In the genomic region with DNA sequence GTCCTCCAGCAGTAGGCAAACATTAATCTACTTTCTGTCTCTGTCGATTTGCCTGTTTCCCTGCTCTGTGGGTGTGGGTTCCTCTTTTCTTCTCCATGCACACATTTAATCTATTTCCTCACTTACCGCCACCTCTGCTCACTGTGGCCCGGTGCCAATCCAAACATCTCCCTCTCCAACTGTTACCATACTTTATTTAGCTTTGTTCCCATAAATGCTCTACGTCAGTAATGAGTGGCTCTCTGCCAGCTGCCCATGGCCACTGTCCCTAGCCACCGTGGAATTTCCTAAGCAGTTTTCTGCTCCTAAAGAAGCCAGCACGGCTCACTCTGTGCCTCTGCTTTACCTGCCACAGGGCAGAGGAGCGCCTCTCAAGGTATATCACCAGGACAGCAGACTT, we compare ENCODE assay signal across 8 cellular contexts. TPM values are rescaled to one million over a fixed set of nuclear protein-coding genes. Genes with fewer than 3 reads are reported as not detected.
DNase-seq lines count a peak whose midpoint lies in the region; ATAC-seq and TF ChIP-seq lines count a peak whose summit lies in the region.

No MANE protein-coding gene starts in this region.

- peaks cover 17% of the 10 kb centered on the region for H3K4me1 Mint-ChIP-seq in nephron
- H3K4me1 Mint-ChIP-seq in activated CD4-positive, alpha-beta memory T cell treated with anti-CD3 and anti-CD28 coated beads for 36 hours (ENCODE audit: low read depth): no peaks in the 10 kb centered on the region
- H3K4me1 Mint-ChIP-seq in activated CD4-positive, alpha-beta T cell treated with anti-CD3 and anti-CD28 coated beads for 36 hours: no peaks in the 10 kb centered on the region

- H3K36me3 Mint-ChIP-seq in nephron (ENCODE audit: low read depth): no peaks in the 10 kb centered on the region
- no peaks in the 10 kb centered on the region for H3K36me3 Mint-ChIP-seq in activated CD4-positive, alpha-beta memory T cell treated with anti-CD3 and anti-CD28 coated beads for 36 hours
- H3K36me3 Mint-ChIP-seq in activated CD4-positive, alpha-beta T cell treated with anti-CD3 and anti-CD28 coated beads for 36 hours (ENCODE audit: low read depth): no peaks in the 10 kb centered on the region

- peak overlapping the region; percentile 48 for H3K4me3 ChIP-seq in endocrine pancreas (ENCODE audit: control insufficient read depth, insufficient read depth, low read length)

- peaks cover 6% of the 10 kb centered on the region for H3K9me3 Mint-ChIP-seq in nephron
- no peaks in the 10 kb centered on the region for H3K9me3 Mint-ChIP-seq in activated CD4-positive, alpha-beta memory T cell treated with anti-CD3 and anti-CD28 coated beads for 36 hours
- H3K9me3 Mint-ChIP-seq in activated CD4-positive, alpha-beta T cell treated with anti-CD3 and anti-CD28 coated beads for 36 hours (ENCODE audit: low read depth): no peaks in the 10 kb centered on the region

- H3K4me3 Mint-ChIP-seq in nephron: peak overlapping the region; percentile 0 to 9 (median 1)
- H3K4me3 Mint-ChIP-seq in activated CD4-positive, alpha-beta memory T cell treated with anti-CD3 and anti-CD28 coated beads for 36 hours: no peak overlapping the region
- no peak overlapping the region for H3K4me3 Mint-ChIP-seq in activated CD4-positive, alpha-beta T cell treated with anti-CD3 and anti-CD28 coated beads for 36 hours

- no peaks in the 10 kb centered on the region for H3K9me3 ChIP-seq in endocrine pancreas (ENCODE audit: control insufficient read depth, low read length)

- POLR2A ChIA-PET in activated CD4-positive, alpha-beta memory T cell treated with anti-CD3 and anti-CD28 coated beads for 36 hours (lab: Charles Lee): no interaction called here
- POLR2A ChIA-PET in activated CD4-positive, alpha-beta T cell treated with anti-CD3 and anti-CD28 coated beads for 36 hours (lab: Charles Lee): no interaction called here

- no peaks in the 10 kb centered on the region for H3K4me1 ChIP-seq in endocrine pancreas (ENCODE audit: control insufficient read depth, insufficient read depth, low read length)

- TF ChIP-seq CTCF in nephron (IDR thresholded peaks at IDR 0.05; ENCODE audit: unreplicated experiment in 3 of 3): no peak

- no peaks in the 10 kb centered on the region for H3K36me3 ChIP-seq in endocrine pancreas (ENCODE audit: control insufficient read depth, insufficient read depth, low read length)

- peak overlapping the region; percentile 30 for H3K9ac ChIP-seq in endocrine pancreas (ENCODE audit: control insufficient read depth, insufficient read depth, low read length)

- DNase-seq in HT1080 (ENCODE audit: low read depth) (peak; percentile 73), NOMO-1 treated with dmso at 0.1 percent for 144 hours (lab: John Stamatoyannopoulos, UW; ENCODE audit: unreplicated experiment) (peak; percentile 98)
- DNase-seq in activated CD4-positive, alpha-beta memory T cell treated with anti-CD3 and anti-CD28 coated beads for 36 hours: no peak
- no peak for DNase-seq in activated CD4-positive, alpha-beta T cell treated with anti-CD3 and anti-CD28 coated beads for 36 hours

- CTCF ChIA-PET in activated CD4-positive, alpha-beta memory T cell treated with anti-CD3 and anti-CD28 coated beads for 36 hours (lab: Charles Lee): interaction anchor here (1.5 kb wide), 1 partner anchor 39 kb away, joined by 4 read pairs; no protein-coding TSS in a partner anchor
- CTCF ChIA-PET in activated CD4-positive, alpha-beta T cell treated with anti-CD3 and anti-CD28 coated beads for 36 hours (lab: Charles Lee): no interaction called here

- no peaks in the 10 kb centered on the region for H3K27me3 ChIP-seq in endocrine pancreas (ENCODE audit: control insufficient read depth, insufficient read depth, low read length)

- peak overlapping the region; percentile 46 to 76 (median 71) for H3K27ac Mint-ChIP-seq in nephron
- H3K27ac Mint-ChIP-seq in activated CD4-positive, alpha-beta memory T cell treated with anti-CD3 and anti-CD28 coated beads for 36 hours: no peak overlapping the region
- H3K27ac Mint-ChIP-seq in activated CD4-positive, alpha-beta T cell treated with anti-CD3 and anti-CD28 coated beads for 36 hours: no peak overlapping the region

- intact Hi-C loops in activated CD4-positive, alpha-beta memory T cell treated with anti-CD3 and anti-CD28 coated beads for 36 hours (cut with micrococcal nuclease): no loop called here
- intact Hi-C loops in activated CD4-positive, alpha-beta T cell treated with anti-CD3 and anti-CD28 coated beads for 36 hours (cut with DNase I, micrococcal nuclease): no loop called here

- no peaks in the 10 kb centered on the region for H3K27me3 Mint-ChIP-seq in nephron (ENCODE audit: low read depth)
- H3K27me3 Mint-ChIP-seq in activated CD4-positive, alpha-beta memory T cell treated with anti-CD3 and anti-CD28 coated beads for 36 hours: peaks cover 7% of the 10 kb centered on the region
- peaks cover 6% of the 10 kb centered on the region for H3K27me3 Mint-ChIP-seq in activated CD4-positive, alpha-beta T cell treated with anti-CD3 and anti-CD28 coated beads for 36 hours

- ATAC-seq in GM18502 (IDR thresholded peaks at IDR 0.05; ENCODE audit: poor library complexity, unreplicated experiment): peak; percentile 80
- ATAC-seq in activated CD4-positive, alpha-beta T cell treated with anti-CD3 and anti-CD28 coated beads for 36 hours: no peak
- ATAC-seq in GM21360 (IDR thresholded peaks at IDR 0.05; ENCODE audit: unreplicated experiment): no peak

RNA-seq across cellular contexts. Expression of a gene that starts 19.5 kb away (rescaled TPM):
- 44.5 and 51.7 TPM in 2 replicates for total RNA-seq in HT1080 (2014; rRNA removed; shearing (Covaris generic))
- 58.5 and 62.3 TPM in 2 replicates for polyA plus RNA-seq in HT1080 (2015; cell fraction: cytosol; rRNA removed)
- 30.1 and 30.3 TPM in 2 replicates for polyA plus RNA-seq in HT1080 (2015; cell fraction: nucleus; rRNA removed)
- 10 to 100 TPM; 65.6 to 67.1 TPM for total RNA-seq in activated CD4-positive, alpha-beta memory T cell treated with anti-CD3 and anti-CD28 coated beads for 36 hours
- total RNA-seq in activated CD4-positive, alpha-beta T cell treated with anti-CD3 and anti-CD28 coated beads for 36 hours: 10 to 100 TPM; 54.2 to 58.3 TPM

Comparison
In these comparisons a context has a peak if more than half of its experiments do, and no peak if none do; other contexts are left out.
1. DNase-seq: peak in HT1080 (single experiment) and NOMO-1 treated with dmso at 0.1 percent for 144 hours (single experiment); none in activated CD4-positive, alpha-beta memory T cell treated with anti-CD3 and anti-CD28 coated beads for 36 hours (single experiment) and activated CD4-positive, alpha-beta T cell treated with anti-CD3 and anti-CD28 coated beads for 36 hours (single experiment).
2. H3K27ac Mint-ChIP-seq: peak in nephron (3 of 3); none in activated CD4-positive, alpha-beta memory T cell treated with anti-CD3 and anti-CD28 coated beads for 36 hours (single experiment) and activated CD4-positive, alpha-beta T cell treated with anti-CD3 and anti-CD28 coated beads for 36 hours (single experiment).
3. H3K4me3 Mint-ChIP-seq: peak in nephron (3 of 3); none in activated CD4-positive, alpha-beta memory T cell treated with anti-CD3 and anti-CD28 coated beads for 36 hours (single experiment) and activated CD4-positive, alpha-beta T cell treated with anti-CD3 and anti-CD28 coated beads for 36 hours (single experiment).